Comparison of ENCODE assay signal across 8 cellular contexts in the genomic region with DNA sequence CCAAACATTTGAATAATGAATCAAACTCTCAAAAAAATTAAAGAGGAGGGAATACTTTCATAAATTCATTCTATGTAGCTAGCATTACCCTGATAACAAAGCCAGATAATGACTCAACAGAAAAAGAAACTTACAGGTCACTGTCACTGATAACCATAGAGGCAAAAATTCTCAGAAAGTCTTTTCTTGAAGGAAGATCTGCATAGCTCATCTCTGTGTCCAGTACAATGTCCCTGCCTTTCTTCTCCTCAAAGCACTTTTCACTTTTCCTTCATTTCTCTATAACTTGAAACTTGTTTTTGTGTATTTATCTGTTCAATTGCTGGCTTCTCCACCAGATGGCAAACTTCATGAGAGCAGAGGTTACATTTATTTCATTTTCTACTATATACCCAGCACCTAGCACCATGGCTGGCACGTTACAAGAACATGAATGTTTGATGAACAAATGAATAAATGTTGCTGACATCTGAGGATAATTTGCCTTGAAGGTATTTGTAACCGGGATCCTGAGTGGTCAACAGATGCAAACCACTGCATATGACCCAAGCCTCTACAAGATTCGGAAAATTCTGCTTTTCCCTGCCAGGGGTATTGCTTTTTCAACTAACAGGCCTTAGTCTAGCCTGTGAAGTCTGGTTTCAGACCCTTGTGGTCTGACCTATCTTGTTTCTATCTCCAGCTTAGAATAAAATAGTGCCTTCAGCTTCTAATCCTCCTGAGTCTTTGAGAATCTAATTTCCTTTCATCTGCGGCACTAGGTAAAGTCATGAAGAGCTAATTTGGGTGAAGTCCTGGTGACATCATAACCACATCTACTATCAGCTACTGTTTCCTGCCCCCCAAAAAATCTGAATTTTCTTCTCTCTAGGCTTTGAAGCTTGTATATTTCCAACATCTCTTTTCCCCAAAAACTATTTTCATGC. TPM values are rescaled to one million over a fixed set of nuclear protein-coding genes. Genes with fewer than 3 reads are reported as not detected.
DNase-seq lines count a peak whose midpoint lies in the region; ATAC-seq, FAIRE-seq and TF ChIP-seq lines count a peak whose summit lies in the region.

No MANE protein-coding gene starts in this region.

- H3K4me3 Mint-ChIP-seq in Caco-2 (ENCODE audit: unreplicated experiment): no peak overlapping the region

- H3K36me3 ChIP-seq in Caco-2 (ENCODE audit: control insufficient read depth, insufficient read depth, low read length): no peaks in the 10 kb centered on the region

- intact Hi-C loops in Caco-2 (cut with micrococcal nuclease; ENCODE audit: unreplicated experiment): loop anchor here (2.0 kb wide), 1 partner anchor 89 kb away; no protein-coding TSS in a partner anchor

- POLR2A ChIA-PET in Caco-2 (lab: Charles Lee): no interaction called here

- H3K27me3 Mint-ChIP-seq in Caco-2 (ENCODE audit: insufficient read depth, unreplicated experiment): peaks cover 3% of the 10 kb centered on the region

- H3K4me1 Mint-ChIP-seq in Caco-2 (ENCODE audit: low read depth, unreplicated experiment): no peaks in the 10 kb centered on the region

- no peaks in the 10 kb centered on the region for H3K27me3 ChIP-seq in Caco-2 (replicated peaks; ENCODE audit: control insufficient read depth, insufficient read depth, low read length)

- in situ Hi-C loops in KBM-7 (cut with MboI; ENCODE audit: low pct_unique_long_range_greater_than_20kb, low sequenced_read_pairs): no loop called here

- peak; percentile 30 to 34 for TF ChIP-seq CTCF in Caco-2 (IDR thresholded peaks at IDR 0.05; ENCODE audit: insufficient read depth in 1 of 2, low read depth in 1 of 2, low read length in 1 of 2, severe bottlenecking in 1 of 2, unreplicated experiment in 1 of 2)

- FAIRE-seq in GM12892 (lab: Jason Lieb, UNC): no peak

- H3K27ac Mint-ChIP-seq in Caco-2 (ENCODE audit: unreplicated experiment): no peak overlapping the region

- no peaks in the 10 kb centered on the region for H3K9me3 Mint-ChIP-seq in Caco-2 (ENCODE audit: unreplicated experiment)

- DNase-seq in Caco-2 (no peak), KBM-7 (peak; percentile 71), erythroblast (lab: John Stamatoyannopoulos, UW) (peak; percentile 61 to 67), smooth muscle cell of the brain vasculature (ENCODE audit: low read depth, low spot score) (peak; percentile 29), GM12892 (ENCODE audit: insufficient read length) (no peak)

- BruUV-seq in Caco-2 (replicated peaks; lab: Mats Ljungman, UMichigan): no TSS peak

- H3K4me3 ChIP-seq in Caco-2 (ENCODE audit: low read depth, low read length): no peak overlapping the region

- ATAC-seq in GM19395 (IDR thresholded peaks at IDR 0.05; ENCODE audit: unreplicated experiment): peak; percentile 76
- ATAC-seq in activated CD4-positive, CD25-positive, alpha-beta regulatory T cell treated with anti-CD3 and anti-CD28 coated beads, Interleukin-2, amount 50 U/mL, for 24 hours: peak; percentile 74 to 77
- ATAC-seq in GM19023 (IDR thresholded peaks at IDR 0.05; ENCODE audit: unreplicated experiment): no peak

- CTCF ChIA-PET in Caco-2 (lab: Charles Lee): interaction anchor here (0.6 kb wide), 1 partner anchor 9 kb away, joined by 3 read pairs; no protein-coding TSS in a partner anchor

- H3K9me3 ChIP-seq in Caco-2: no peaks in the 10 kb centered on the region

- TF ChIP-seq POLR2A in erythroblast (IDR thresholded peaks at IDR 0.05; ENCODE audit: low read length) (no peak), GM12892 (IDR thresholded peaks at IDR 0.05; ENCODE audit: low read depth, low read length) (no peak)

- H3K36me3 Mint-ChIP-seq in Caco-2 (ENCODE audit: insufficient read depth, unreplicated experiment): no peaks in the 10 kb centered on the region

- H3K4me1 ChIP-seq in Caco-2: no peaks in the 10 kb centered on the region

RNA-seq across cellular contexts. Expression of gene ANTXR2, which starts 52.5 kb away (rescaled TPM):
- 0.97 and 1.4 TPM in 2 replicates for total RNA-seq in Caco-2 (2022)
- polyA plus RNA-seq in GM12892 (2012; ENCODE audit: missing spikeins): 5.0 TPM

Comparison
In these comparisons a context has a peak if more than half of its experiments do, and no peak if none do; other contexts are left out.
1. DNase-seq: peak in KBM-7 (single experiment), erythroblast (2 of 2) and smooth muscle cell of the brain vasculature (single experiment); none in Caco-2 (0 of 2) and GM12892 (single experiment).